In genomic region chr2:37721219-37721600, GRCh38 we compare ENCODE assay signal across 1 cellular context.
TF ChIP-seq lines count a peak whose summit lies in the region.

No MANE protein-coding gene starts in this region.

TF ChIP-seq in IMR-90, 13 proteins besides CTCF, POLR2A, EP300 and RAD21 (continued from another document):
- TF ChIP-seq USF2 (IDR thresholded peaks at IDR 0.05; ENCODE audit: low read depth, low read length) = no peak
- no peak for TF ChIP-seq BHLHE40 (IDR thresholded peaks at IDR 0.05; ENCODE audit: low read depth, low read length)
- no peak for TF ChIP-seq RCOR1 (IDR thresholded peaks at IDR 0.05; ENCODE audit: insufficient replicate concordance, low read length)
- TF ChIP-seq MAZ (IDR thresholded peaks at IDR 0.05; ENCODE audit: borderline replicate concordance, low read depth, low read length) = no peak
- TF ChIP-seq MAFK (IDR thresholded peaks at IDR 0.05; ENCODE audit: low read depth, low read length) = no peak
- no peak for TF ChIP-seq NFE2L2 (IDR thresholded peaks at IDR 0.05; ENCODE audit: low read depth, low read length)
- no peak for TF ChIP-seq RFX5 (IDR thresholded peaks at IDR 0.05; ENCODE audit: low read depth, low read length)
- TF ChIP-seq CHD1 (IDR thresholded peaks at IDR 0.05; ENCODE audit: low read depth, low read length) = no peak
- TF ChIP-seq ELK1 (IDR thresholded peaks at IDR 0.05; ENCODE audit: borderline replicate concordance, low read depth, low read length) = no peak
- TF ChIP-seq SMC3 (IDR thresholded peaks at IDR 0.05; ENCODE audit: low read depth, low read length) = no peak
- no peak for TF ChIP-seq FOS (IDR thresholded peaks at IDR 0.05; ENCODE audit: low read depth, low read length)
- TF ChIP-seq CEBPB (IDR thresholded peaks at IDR 0.05; ENCODE audit: low read depth, low read length) = no peak
